17 cellular contexts compared by ENCODE assay signal in the genomic region with DNA sequence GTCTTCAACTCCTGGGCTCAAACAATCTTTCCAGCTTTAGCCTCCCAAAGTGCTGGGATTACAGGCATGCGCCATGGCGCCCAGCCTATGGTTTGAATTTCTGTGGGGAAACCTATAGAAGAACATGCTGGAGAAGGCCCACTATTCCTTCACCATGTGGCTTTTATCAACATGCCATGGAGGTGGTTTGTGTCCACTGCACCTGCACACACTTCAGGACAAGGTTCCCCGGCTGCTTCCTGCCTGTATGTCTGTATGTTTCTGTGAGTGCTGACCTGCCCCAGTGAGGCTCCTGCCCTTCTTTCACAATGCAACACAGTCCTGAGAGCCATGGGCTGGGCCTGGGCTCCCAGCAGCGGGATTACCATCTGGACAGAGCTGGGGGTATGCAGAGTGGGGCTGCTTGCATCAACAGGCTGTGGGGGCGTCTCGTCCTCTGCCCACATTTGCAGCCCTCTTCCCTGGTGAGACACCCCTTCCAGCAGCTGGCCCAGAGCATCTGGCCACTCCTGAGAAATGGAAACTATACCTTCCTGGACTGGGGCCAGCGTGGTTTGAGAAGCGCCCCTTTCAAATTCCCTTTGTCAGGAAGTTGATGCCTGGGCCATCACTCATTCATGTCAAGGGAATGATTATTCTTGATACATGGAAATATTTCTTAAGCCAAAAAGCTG. TPM values are rescaled to one million over a fixed set of nuclear protein-coding genes. Genes with fewer than 3 reads are reported as not detected.
DNase-seq lines count a peak whose midpoint lies in the region; ATAC-seq and TF ChIP-seq lines count a peak whose summit lies in the region.
"Had no signal": no experiment of that assay in that cellular context is flagged by ENCODE, and none has a peak within 500 bp of the region (broad histone marks: within the 10 kb centered on the region; RNA-seq: fewer than 3 reads in every experiment).

No MANE protein-coding gene starts in this region.

- CTCF ChIA-PET in mammary epithelial cell (lab: Charles Lee; ENCODE audit: low non-redundant PET): no interaction called here

- H3K4me1 ChIP-seq in mammary epithelial cell (ENCODE audit: insufficient read depth, low read length): peaks cover 68% of the 10 kb centered on the region

- H3K79me2 ChIP-seq in mammary epithelial cell (ENCODE audit: insufficient read depth, low read length): no peaks in the 10 kb centered on the region

- no peak overlapping the region for H3K4me2 ChIP-seq in mammary epithelial cell (ENCODE audit: insufficient read depth, low read depth, low read length)

- no peak overlapping the region for H3K4me3 ChIP-seq in mammary epithelial cell (replicated peaks in 1 of 3; ENCODE audit: insufficient read depth in 1 of 3, low read depth in 2 of 3, low read length in 3 of 3)
- H3K4me3 ChIP-seq: pancreas, suprapubic skin had no signal

- H3K27ac ChIP-seq in mammary epithelial cell (ENCODE audit: insufficient read depth, low read depth, low read length): peak overlapping the region; percentile 73
- H3K27ac ChIP-seq: pancreas, suprapubic skin had no signal

- H2AFZ ChIP-seq in mammary epithelial cell (ENCODE audit: low read depth, low read length): no peak overlapping the region

- ATAC-seq in stimulated activated naive CD8-positive, alpha-beta T cell treated with anti-CD3 and anti-CD28 coated beads, Interleukin-15, amount 100 ng/mL, for 72 hours: no peak
- ATAC-seq in HG02610 (IDR thresholded peaks at IDR 0.05; ENCODE audit: unreplicated experiment) (no peak), GM21367 (IDR thresholded peaks at IDR 0.05; ENCODE audit: unreplicated experiment) (no peak)
- ATAC-seq: left ventricle myocardium superior, pancreas had no signal

- H3K9ac ChIP-seq in mammary epithelial cell (ENCODE audit: insufficient read depth, low read length): no peak overlapping the region

- no peak overlapping the region for H3K4me3 Mint-ChIP-seq in stimulated activated naive CD8-positive, alpha-beta T cell treated with anti-CD3 and anti-CD28 coated beads, Interleukin-15, Interleukin-2, amounts not matched to agents 100 ng/mL and 50 ng/mL, for 24 hours
- no peak overlapping the region for H3K4me3 Mint-ChIP-seq in stimulated activated naive CD8-positive, alpha-beta T cell treated with anti-CD3 and anti-CD28 coated beads, Interleukin-15, amount 100 ng/mL, for 72 hours
- H3K4me3 Mint-ChIP-seq: activated naive CD4-positive, alpha-beta T cell treated with anti-CD3 and anti-CD28 coated beads, Interleukin-2, amount 10 ng/mL, durations not matched to agents 7 days and 5 days; brain had no signal

- dilution Hi-C loops in mammary epithelial cell (cut with HindIII; ENCODE audit: low sequenced_read_pairs): no loop called here

- intact Hi-C loops in mammary epithelial cell (cut with micrococcal nuclease): no loop called here

- no TSS peak for BruUV-seq in mammary epithelial cell (replicated peaks; lab: Mats Ljungman, UMichigan)

- H3K4me1 Mint-ChIP-seq in stimulated activated naive CD8-positive, alpha-beta T cell treated with anti-CD3 and anti-CD28 coated beads, Interleukin-15, Interleukin-2, amounts not matched to agents 100 ng/mL and 50 ng/mL, for 24 hours (ENCODE audit: low read depth): peaks cover 57% of the 10 kb centered on the region
- H3K4me1 Mint-ChIP-seq in stimulated activated naive CD8-positive, alpha-beta T cell treated with anti-CD3 and anti-CD28 coated beads, Interleukin-15, amount 100 ng/mL, for 72 hours: peaks cover 33% of the 10 kb centered on the region

- no peaks in the 10 kb centered on the region for H3K27me3 ChIP-seq in mammary epithelial cell (ENCODE audit: insufficient read depth, low read length)
- H3K27me3 ChIP-seq: pancreas, suprapubic skin had no signal

- no peak for DNase-seq in stimulated activated naive CD8-positive, alpha-beta T cell treated with anti-CD3 and anti-CD28 coated beads, Interleukin-15, amount 100 ng/mL, for 72 hours
- DNase-seq in NCI-H69 (lab: John Stamatoyannopoulos, UW) (peak; percentile 23), mammary epithelial cell (no peak), epidermal melanocyte (ENCODE audit: insufficient read length, low spot score) (no peak), T1000 (lab: John Stamatoyannopoulos, UW) (no peak)
- DNase-seq: activated CD8-positive, alpha-beta memory T cell treated with anti-CD3 and anti-CD28 coated beads, Interleukin-2, amount 50 U/mL, for 48 hours; activated naive CD4-positive, alpha-beta T cell treated with anti-CD3 and anti-CD28 coated beads, Interleukin-2, amount 10 ng/mL, durations not matched to agents 7 days and 5 days; left ventricle myocardium superior; NCI-H1417; pancreas; SHP77 treated with DMSO at 0.1 percent for 48 hours; stimulated activated CD4-positive, alpha-beta T cell treated with anti-CD3 and anti-CD28 coated beads, Interleukin-4, amount 100 ng/mL, for 1 hour had no signal

- no peaks in the 10 kb centered on the region for H3K9me3 Mint-ChIP-seq in stimulated activated naive CD8-positive, alpha-beta T cell treated with anti-CD3 and anti-CD28 coated beads, Interleukin-15, Interleukin-2, amounts not matched to agents 100 ng/mL and 50 ng/mL, for 24 hours
- H3K9me3 Mint-ChIP-seq in stimulated activated naive CD8-positive, alpha-beta T cell treated with anti-CD3 and anti-CD28 coated beads, Interleukin-15, amount 100 ng/mL, for 72 hours: peaks cover 10 to 12% of the 10 kb centered on the region in 2 donors

- H4K20me1 ChIP-seq in mammary epithelial cell (ENCODE audit: insufficient read depth, low read length): no peaks in the 10 kb centered on the region

- WGBS in mammary epithelial cell (ENCODE audit: low coverage, missing lambda C conversion rate): 71% methylated on average over 8 of the region's 8 CpGs

- H3K36me3 ChIP-seq in mammary epithelial cell (ENCODE audit: insufficient read depth, low read length): no peaks in the 10 kb centered on the region
- H3K36me3 ChIP-seq: pancreas, suprapubic skin had no signal

- H3K27me3 Mint-ChIP-seq in stimulated activated naive CD8-positive, alpha-beta T cell treated with anti-CD3 and anti-CD28 coated beads, Interleukin-15, Interleukin-2, amounts not matched to agents 100 ng/mL and 50 ng/mL, for 24 hours: peaks cover 10% of the 10 kb centered on the region
- H3K27me3 Mint-ChIP-seq in stimulated activated naive CD8-positive, alpha-beta T cell treated with anti-CD3 and anti-CD28 coated beads, Interleukin-15, amount 100 ng/mL, for 72 hours: peaks cover 31% of the 10 kb centered on the region

- H3K27ac Mint-ChIP-seq in stimulated activated naive CD8-positive, alpha-beta T cell treated with anti-CD3 and anti-CD28 coated beads, Interleukin-15, Interleukin-2, amounts not matched to agents 100 ng/mL and 50 ng/mL, for 24 hours: peak overlapping the region; percentile 71
- H3K27ac Mint-ChIP-seq in stimulated activated naive CD8-positive, alpha-beta T cell treated with anti-CD3 and anti-CD28 coated beads, Interleukin-15, amount 100 ng/mL, for 72 hours: no peak overlapping the region
- H3K27ac Mint-ChIP-seq: brain had no signal

- in situ Hi-C loops in mammary epithelial cell (cut with MboI; ENCODE audit: low sequenced_read_pairs in 2 of 2): no loop called here

- H3K9me3 ChIP-seq in mammary epithelial cell (replicated peaks; ENCODE audit: insufficient read depth, low read length): peaks cover 4% of the 10 kb centered on the region
- H3K9me3 ChIP-seq: pancreas, suprapubic skin had no signal

- H3K36me3 Mint-ChIP-seq in stimulated activated naive CD8-positive, alpha-beta T cell treated with anti-CD3 and anti-CD28 coated beads, Interleukin-15, Interleukin-2, amounts not matched to agents 100 ng/mL and 50 ng/mL, for 24 hours (ENCODE audit: low read depth): no peaks in the 10 kb centered on the region
- H3K36me3 Mint-ChIP-seq: activated naive CD4-positive, alpha-beta T cell treated with anti-CD3 and anti-CD28 coated beads, Interleukin-2, amount 10 ng/mL, durations not matched to agents 7 days and 5 days; brain had no signal

- no peak for TF ChIP-seq CTCF in mammary epithelial cell (conservative IDR thresholded peaks at IDR 0.05 in 1 of 2, IDR thresholded peaks at IDR 0.05 in 1 of 2; ENCODE audit: extremely low read depth in 1 of 2, insufficient read depth in 1 of 2, low read depth in 1 of 2, low read length in 2 of 2)

RNA-seq across cellular contexts. Expression of a gene that starts 29.4 kb away (rescaled TPM):
- 10 to 100 TPM in 1 of 2 donors, 1 to 10 TPM in 1; 3.8 to 22.8 TPM for total RNA-seq in mammary epithelial cell
- polyA plus RNA-seq in mammary epithelial cell: 9.0 TPM
- polyA minus RNA-seq in mammary epithelial cell: 31.5 TPM
